Comparison of ENCODE assay signal across 18 cellular contexts in the genomic region with DNA sequence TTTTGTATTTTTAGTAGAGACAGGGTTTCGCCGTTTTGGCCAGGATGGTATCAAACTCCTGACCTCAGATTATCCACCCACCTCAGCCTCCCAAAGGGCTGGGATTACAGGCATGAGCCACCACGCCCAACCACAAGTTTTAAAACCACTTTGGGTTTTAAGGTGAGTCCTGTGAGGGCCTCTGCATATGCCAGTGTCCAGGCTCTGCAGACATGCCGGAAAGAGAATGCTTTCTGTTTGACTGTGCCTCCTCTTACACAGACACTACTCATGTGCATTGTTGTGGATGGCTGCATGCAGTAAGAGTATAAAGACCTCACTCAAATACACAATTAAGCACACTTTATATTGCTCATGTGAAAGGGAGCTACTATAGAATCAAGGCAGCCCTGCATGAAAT. TPM values are rescaled to one million over a fixed set of nuclear protein-coding genes. Genes with fewer than 3 reads are reported as not detected.
DNase-seq lines count a peak whose midpoint lies in the region; ATAC-seq and TF ChIP-seq lines count a peak whose summit lies in the region.
"Had no signal": no experiment of that assay in that cellular context is flagged by ENCODE, and none has a peak within 500 bp of the region (broad histone marks: within the 10 kb centered on the region; RNA-seq: fewer than 3 reads in every experiment).

No MANE protein-coding gene starts in this region.

- H3K4me3 ChIP-seq in left ventricle myocardium inferior (no peak overlapping the region), right cardiac atrium (ENCODE audit: low read length) (no peak overlapping the region)

- peak overlapping the region; percentile 83 for H3K27ac ChIP-seq in left ventricle myocardium inferior (replicated peaks)
- H3K27ac ChIP-seq in right cardiac atrium (ENCODE audit: low read length): no peak overlapping the region
- H3K27ac ChIP-seq: HL-60 had no signal

- H3K9me3 ChIP-seq in left ventricle myocardium inferior (replicated peaks): no peaks in the 10 kb centered on the region
- no peaks in the 10 kb centered on the region for H3K9me3 ChIP-seq in right cardiac atrium (ENCODE audit: control insufficient read depth, low read length)
- H3K9me3 ChIP-seq: SK-N-SH had no signal

- intact Hi-C loops in left ventricle myocardium inferior (cut with micrococcal nuclease): no loop called here
- intact Hi-C loops in right cardiac atrium (cut with DNase I): no loop called here

- ATAC-seq in right cardiac atrium (no peak), GM21723 (IDR thresholded peaks at IDR 0.05; ENCODE audit: unreplicated experiment) (peak; percentile 58), GM18517 (IDR thresholded peaks at IDR 0.05; ENCODE audit: unreplicated experiment) (no peak)

- 85% methylated on average over 4 of the region's 4 CpGs for WGBS in right cardiac atrium

- H3K27me3 ChIP-seq in left ventricle myocardium inferior (ENCODE audit: low read depth) (no peaks in the 10 kb centered on the region), right cardiac atrium (ENCODE audit: control insufficient read depth, insufficient read depth) (no peaks in the 10 kb centered on the region)

- no peaks in the 10 kb centered on the region for H3K36me3 ChIP-seq in left ventricle myocardium inferior

- H3K4me1 ChIP-seq in left ventricle myocardium inferior: peaks cover 29% of the 10 kb centered on the region
- no peaks in the 10 kb centered on the region for H3K4me1 ChIP-seq in right cardiac atrium (ENCODE audit: control insufficient read depth, insufficient read depth, low read length)

- no peak for TF ChIP-seq CTCF in left ventricle myocardium inferior (IDR thresholded peaks at IDR 0.05; ENCODE audit: borderline replicate concordance)

- DNase-seq in left ventricle myocardium inferior: no peak
- DNase-seq in right cardiac atrium: no peak
- peak; percentile 12 for DNase-seq in ecto neural progenitor cell (ENCODE audit: low spot score)
- DNase-seq in globus pallidus (ENCODE audit: low spot score): no peak
- DNase-seq in mesenteric fat pad (ENCODE audit: low spot score): no peak
- DNase-seq: DMS79, H9, IMR-90, NCI-H1092 treated with DMSO at 0.1 percent for 48 hours, NCI-H146, NCI-H2029 treated with DMSO at 0.1 percent for 48 hours, NCI-H446 treated with DMSO at 0.1 percent for 48 hours, NCI-H69, SHP77, SK-N-SH had no signal

RNA-seq across cellular contexts. Expression of a gene that starts 20.8 kb away (rescaled TPM):
- total RNA-seq in left ventricle myocardium inferior (175 TPM), right cardiac atrium (10 to 100 TPM; 54.9 to 72.2 (median 63.7) TPM), mesenteric fat pad (30.5 TPM)
- 29.8 TPM for polyA plus RNA-seq in right cardiac atrium

RNA-seq across cellular contexts. Expression of a gene that starts 25.7 kb away (rescaled TPM):
- total RNA-seq in left ventricle myocardium inferior (15.7 TPM), right cardiac atrium (10 to 100 TPM; 16.2 to 23.9 (median 17.9) TPM), mesenteric fat pad (19.9 TPM)
- polyA plus RNA-seq in right cardiac atrium: 10.4 TPM
